Comparison of ENCODE assay signal across 1 cellular context in genomic region chr9:135220601-135221575, GRCh38.
TF ChIP-seq lines count a peak whose summit lies in the region.

No MANE protein-coding gene starts in this region.

TF ChIP-seq in H1, 55 proteins besides CTCF, POLR2A, EP300 and RAD21 (continued from another document):
- TF ChIP-seq, protein P1, sequence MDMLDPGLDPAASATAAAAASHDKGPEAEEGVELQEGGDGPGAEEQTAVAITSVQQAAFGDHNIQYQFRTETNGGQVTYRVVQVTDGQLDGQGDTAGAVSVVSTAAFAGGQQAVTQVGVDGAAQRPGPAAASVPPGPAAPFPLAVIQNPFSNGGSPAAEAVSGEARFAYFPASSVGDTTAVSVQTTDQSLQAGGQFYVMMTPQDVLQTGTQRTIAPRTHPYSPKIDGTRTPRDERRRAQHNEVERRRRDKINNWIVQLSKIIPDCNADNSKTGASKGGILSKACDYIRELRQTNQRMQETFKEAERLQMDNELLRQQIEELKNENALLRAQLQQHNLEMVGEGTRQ (IDR thresholded peaks at IDR 0.05; ENCODE audit: low read length) = no peak
